ENCODE assay signal across 11 cellular contexts in genomic region chr6:76351275-76351674, GRCh38.
A peak's percentile ranks its signal among the peaks of the same experiment; 100 is the strongest.
DNase-seq lines count a peak whose midpoint lies in the region; ATAC-seq, FAIRE-seq and TF ChIP-seq lines count a peak whose summit lies in the region.
"Had no signal": no experiment of that assay in that cellular context is flagged by ENCODE, and none has a peak within 500 bp of the region (broad histone marks: within the 10 kb centered on the region; RNA-seq: fewer than 3 reads in every experiment).

No MANE protein-coding gene starts in this region.

- no peaks in the 10 kb centered on the region for H3K79me2 ChIP-seq in PC-3 (ENCODE audit: low read length)

- peak; percentile 31 for TF ChIP-seq CTCF in Calu3 (IDR thresholded peaks at IDR 0.05; ENCODE audit: unreplicated experiment)
- TF ChIP-seq CTCF in PC-3 (conservative IDR thresholded peaks at IDR 0.05; ENCODE audit: low read depth, low read length) = peak; percentile 32; the same call in 1 of the 2 replicates
- peak; percentile 6 for TF ChIP-seq CTCF in kidney (IDR thresholded peaks at IDR 0.05; ENCODE audit: borderline replicate concordance, extremely low read depth, insufficient read depth)

- H3K4me2 ChIP-seq in PC-3 (ENCODE audit: low read length) = no peak overlapping the region
- H3K4me2 ChIP-seq: KMS-11 had no signal

- intact Hi-C loops in Calu3 (cut with micrococcal nuclease; ENCODE audit: unreplicated experiment) = loop anchor here (1.0 kb wide), 1 partner anchor 416 kb away; no protein-coding TSS in a partner anchor
- intact Hi-C loops in PC-3 (cut with micrococcal nuclease) = no loop called here
- intact Hi-C loops in kidney (cut with DNase I) = no loop called here

- DNase-seq in Calu3 = peak; percentile 30
- DNase-seq in PC-3 = peak; percentile 20
- DNase-seq in kidney = no peak
- no peak for DNase-seq in cerebellum (ENCODE audit: low spot score)
- no peak for DNase-seq in NK-92 (lab: John Stamatoyannopoulos, UW; ENCODE audit: unreplicated experiment)
- no peak for DNase-seq in ecto neural progenitor cell (ENCODE audit: low spot score)
- no peak for DNase-seq in activated T-cell treated with anti-CD3 and anti-CD28 coated beads, Interleukin-2, amount 50 U/mL, for 1 hour
- DNase-seq: tibial artery had no signal

- H3K4me3 Mint-ChIP-seq in Calu3 (ENCODE audit: low read depth, unreplicated experiment) = no peak overlapping the region

- H3F3A ChIP-seq in PC-3 (ENCODE audit: low read length, unreplicated experiment) = no peaks in the 10 kb centered on the region

- H3K9me3 Mint-ChIP-seq in Calu3 (ENCODE audit: low read depth, unreplicated experiment) = no peaks in the 10 kb centered on the region

- no peak overlapping the region for H3K27ac Mint-ChIP-seq in Calu3 (ENCODE audit: unreplicated experiment)

- peak; percentile 54 for ATAC-seq in GM19397 (IDR thresholded peaks at IDR 0.05; ENCODE audit: unreplicated experiment)
- ATAC-seq in PC-3 = no peak

- FAIRE-seq in kidney (lab: Jason Lieb, UNC) = no peak
- FAIRE-seq: GM19239 had no signal

- BruUV-seq in Calu3 (replicated peaks; lab: Mats Ljungman, UMichigan) (no TSS peak), PC-3 (replicated peaks; lab: Mats Ljungman, UMichigan) (no TSS peak)

- H3K9me3 ChIP-seq in PC-3 (ENCODE audit: low read length) (no peaks in the 10 kb centered on the region), kidney (ENCODE audit: control insufficient read depth in 1 of 2, low read length in 2 of 2) (no peaks in the 10 kb centered on the region)
- H3K9me3 ChIP-seq: tibial artery had no signal

- H3K27me3 Mint-ChIP-seq in Calu3 (ENCODE audit: unreplicated experiment) = no peaks in the 10 kb centered on the region

- POLR2A ChIA-PET in PC-3 (lab: Charles Lee; ENCODE audit: unreplicated experiment) = no interaction called here

- H3K27ac ChIP-seq in PC-3 (ENCODE audit: low read length) (no peak overlapping the region), kidney (ENCODE audit: low read depth in 2 of 2, low read length in 2 of 2) (no peak overlapping the region)
- H3K27ac ChIP-seq: KMS-11, tibial artery had no signal

- H3K9ac ChIP-seq in PC-3 (ENCODE audit: low read length) (no peak overlapping the region), kidney (ENCODE audit: low read length in 2 of 2) (no peak overlapping the region)
- H3K9ac ChIP-seq: KMS-11 had no signal

- no peaks in the 10 kb centered on the region for H4K20me1 ChIP-seq in PC-3 (ENCODE audit: low read length)

- no peaks in the 10 kb centered on the region for H3K4me1 Mint-ChIP-seq in Calu3 (ENCODE audit: low read depth, unreplicated experiment)

- H3K4me1 ChIP-seq in PC-3 (ENCODE audit: insufficient read depth, low read length) (no peaks in the 10 kb centered on the region), kidney (ENCODE audit: control insufficient read depth in 1 of 2, insufficient read depth in 1 of 2, low read depth in 1 of 2, low read length in 2 of 2) (no peaks in the 10 kb centered on the region)
- H3K4me1 ChIP-seq: tibial artery had no signal

- H3K4me3 ChIP-seq in PC-3 (ENCODE audit: low read length) (no peak overlapping the region), kidney (ENCODE audit: low read length in 2 of 2) (no peak overlapping the region)
- H3K4me3 ChIP-seq: tibial artery had no signal

- H3K27me3 ChIP-seq in PC-3 (ENCODE audit: low read length) = no peaks in the 10 kb centered on the region
- H3K27me3 ChIP-seq: tibial artery had no signal

- CTCF ChIA-PET in Calu3 (lab: Charles Lee) (interaction anchor here (1.0 to 1.4 kb wide), 4 partner anchors 416 to 458 kb away, joined by 3 to 11 read pairs (median 4); no protein-coding TSS in a partner anchor), PC-3 (lab: Charles Lee) (no interaction called here)

- no peaks in the 10 kb centered on the region for H3K36me3 Mint-ChIP-seq in Calu3 (ENCODE audit: insufficient read depth, unreplicated experiment)

- H2AFZ ChIP-seq in PC-3 (ENCODE audit: low read length) = no peak overlapping the region

- no peaks in the 10 kb centered on the region for H3K9me2 ChIP-seq in PC-3 (replicated peaks; ENCODE audit: low read length)

- H3K36me3 ChIP-seq in PC-3 (ENCODE audit: low read depth, low read length) (no peaks in the 10 kb centered on the region), kidney (ENCODE audit: control insufficient read depth in 1 of 2, insufficient read depth in 2 of 2, low read length in 2 of 2) (no peaks in the 10 kb centered on the region)
- H3K36me3 ChIP-seq: tibial artery had no signal

Comparison
In these comparisons a context has a peak if more than half of its experiments do, and no peak if none do; other contexts are left out.
1. DNase-seq: peak in Calu3 (single experiment) and PC-3 (single experiment); none in kidney (single experiment), cerebellum (single experiment), NK-92 (single experiment), ecto neural progenitor cell (single experiment) and activated T-cell treated with anti-CD3 and anti-CD28 coated beads, Interleukin-2, amount 50 U/mL, for 1 hour (single experiment).
2. Peak in every context shown above with its lines, with median percentiles within 50 percentile points of each other: CTCF ChIP-seq.